In the genomic region with DNA sequence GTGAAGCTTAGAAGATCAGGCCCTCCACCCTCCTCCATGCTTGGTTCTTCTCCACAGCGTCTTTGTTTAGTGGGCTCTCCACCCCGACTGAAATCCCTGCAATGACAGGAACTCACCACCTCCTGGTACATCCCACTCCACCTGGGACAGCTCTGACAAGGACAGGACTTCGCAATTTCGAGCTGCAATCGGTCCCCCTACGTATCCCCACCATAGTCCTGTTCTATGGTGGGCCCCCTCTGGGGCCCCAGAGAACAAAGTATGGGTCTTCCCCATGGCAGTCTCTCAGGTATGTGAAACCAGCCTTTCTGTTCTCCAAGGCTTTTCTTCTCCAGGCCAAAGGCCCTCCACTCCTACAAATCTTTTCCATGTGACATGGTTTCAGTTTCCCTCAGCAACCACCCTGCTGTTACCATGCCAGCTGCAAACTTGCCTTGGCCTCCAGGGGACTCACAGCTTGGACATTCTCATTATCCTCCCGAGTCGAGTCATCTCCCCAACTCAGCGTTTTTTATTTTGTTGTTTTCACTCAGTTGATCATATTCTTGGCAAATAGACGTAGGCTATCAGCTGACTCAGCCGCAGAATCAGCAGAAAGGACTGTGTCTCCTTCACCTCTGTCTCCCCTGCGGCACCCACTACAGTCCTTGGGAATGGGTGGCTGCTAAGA, we compare ENCODE assay signal across 10 cellular contexts.
DNase-seq lines count a peak whose midpoint lies in the region; ATAC-seq and TF ChIP-seq lines count a peak whose summit lies in the region.
"Had no signal": no experiment of that assay in that cellular context is flagged by ENCODE, and none has a peak within 500 bp of the region (broad histone marks: within the 10 kb centered on the region; RNA-seq: fewer than 3 reads in every experiment).

No MANE protein-coding gene starts in this region.

- intact Hi-C loops in Right ventricle myocardium superior (cut with DNase I): no loop called here
- intact Hi-C loops in cardiac septum (cut with DNase I): no loop called here
- intact Hi-C loops in left colon (cut with DNase I, micrococcal nuclease): no loop called here

- no peak overlapping the region for H3K4me3 ChIP-seq in astrocyte of the spinal cord (ENCODE audit: low read depth, low read length)
- H3K4me3 ChIP-seq: SJSA1 had no signal

- TF ChIP-seq CTCF in astrocyte of the spinal cord (IDR thresholded peaks at IDR 0.05; ENCODE audit: low read depth, low read length): peak; percentile 36

- ATAC-seq in Right ventricle myocardium superior (ENCODE audit: poor library complexity): peak; percentile 53
- peak; percentile 46 for ATAC-seq in left colon
- ATAC-seq in GM19455 (IDR thresholded peaks at IDR 0.05; ENCODE audit: unreplicated experiment): no peak
- no peak for ATAC-seq in HG02610 (IDR thresholded peaks at IDR 0.05; ENCODE audit: unreplicated experiment)

- in situ Hi-C loops in astrocyte of the spinal cord (cut with HindIII; ENCODE audit: low sequenced_read_pairs): no loop called here

- DNase-seq in Right ventricle myocardium superior (no peak), cardiac septum (ENCODE audit: low spot score) (no peak), astrocyte of the spinal cord (ENCODE audit: low read depth, low spot score) (peak; percentile 86), left colon (no peak), HCEC 1CT (no peak), NOMO-1 (lab: John Stamatoyannopoulos, UW; ENCODE audit: unreplicated experiment in 2 of 2) (no peak)
- DNase-seq: central memory CD4-positive, alpha-beta T cell had no signal

Comparison
In these comparisons a context has a peak if more than half of its experiments do, and no peak if none do; other contexts are left out.
1. ATAC-seq: peak in Right ventricle myocardium superior (single experiment) and left colon (single experiment); none in GM19455 (single experiment) and HG02610 (single experiment).